In genomic region chr2:28477087-28477486, GRCh38 we compare ENCODE assay signal across 33 cellular contexts. TPM values are rescaled to one million over a fixed set of nuclear protein-coding genes. Genes with fewer than 3 reads are reported as not detected.
"Had no signal": no experiment of that assay in that cellular context is flagged by ENCODE, and none has a peak within 500 bp of the region (broad histone marks: within the 10 kb centered on the region; RNA-seq: fewer than 3 reads in every experiment).

No MANE protein-coding gene starts in this region.

- H3K36me3 ChIP-seq: MG63 had no signal

- H3K4me3 Mint-ChIP-seq: activated CD4-positive, alpha-beta T cell treated with anti-CD3 and anti-CD28 coated beads, Interleukin-2, amount 10 ng/mL, durations not matched to agents 24 days and 14 days; activated CD8-positive, alpha-beta T cell treated with anti-CD3 and anti-CD28 coated beads for 36 hours; activated naive CD4-positive, alpha-beta T cell treated with anti-CD3 and anti-CD28 coated beads, Interleukin-2, amount 10 ng/mL, durations not matched to agents 7 days and 5 days; activated naive CD8-positive, alpha-beta T cell; activated naive CD8-positive, alpha-beta T cell treated with anti-CD3 and anti-CD28 coated beads, Interleukin-2, amount 50 U/mL, for 24 hours; activated T-helper 1 cell treated with anti-CD3 and anti-CD28 coated beads, Interleukin-12 subunit alpha, Interleukin-12 subunit beta, Interleukin-2, Interleukin-4 antibody, amounts not matched to agents 30 ng/mL and 10 ng/mL and 1 ng/mL, durations not matched to agents 14 hours and 24 hours and 36 hours; brain had no signal

- ATAC-seq: activated CD8-positive, alpha-beta T cell treated with anti-CD3 and anti-CD28 coated beads for 36 hours; activated naive CD8-positive, alpha-beta T cell treated with anti-CD3 and anti-CD28 coated beads, Interleukin-2, amount 50 U/mL, for 24 hours; Right ventricle myocardium inferior; SK-N-SH treated with all-trans-retinoic acid at 6 μM for 48 hours had no signal

- H2AFZ ChIP-seq: PC-9 had no signal

- H3K27me3 Mint-ChIP-seq: activated CD4-positive, alpha-beta T cell treated with anti-CD3 and anti-CD28 coated beads, Interleukin-2, amount 10 ng/mL, durations not matched to agents 24 days and 14 days; activated CD8-positive, alpha-beta T cell treated with anti-CD3 and anti-CD28 coated beads for 36 hours; activated naive CD8-positive, alpha-beta T cell had no signal

- H3K27ac Mint-ChIP-seq: activated CD4-positive, alpha-beta T cell treated with anti-CD3 and anti-CD28 coated beads, Interleukin-2, amount 10 ng/mL, durations not matched to agents 24 days and 14 days; activated CD8-positive, alpha-beta T cell treated with anti-CD3 and anti-CD28 coated beads for 36 hours; activated naive CD4-positive, alpha-beta T cell treated with anti-CD3 and anti-CD28 coated beads, Interleukin-2, amount 10 ng/mL, durations not matched to agents 7 days and 5 days; activated naive CD8-positive, alpha-beta T cell; activated naive CD8-positive, alpha-beta T cell treated with anti-CD3 and anti-CD28 coated beads, Interleukin-2, amount 50 U/mL, for 24 hours; activated T-helper 1 cell treated with anti-CD3 and anti-CD28 coated beads, Interleukin-12 subunit alpha, Interleukin-12 subunit beta, Interleukin-2, Interleukin-4 antibody, amounts not matched to agents 30 ng/mL and 10 ng/mL and 1 ng/mL, durations not matched to agents 14 hours and 24 hours and 36 hours; brain; IgD-negative memory B cell had no signal

- DNase-seq: activated CD4-positive, alpha-beta T cell treated with anti-CD3 and anti-CD28 coated beads, Interleukin-2, amount 10 ng/mL, durations not matched to agents 24 days and 14 days; activated CD4-positive, alpha-beta T cell treated with anti-CD3 and anti-CD28 coated beads, Interleukin-2, amount 50 U/mL, for 4 hours; activated CD8-positive, alpha-beta T cell treated with anti-CD3 and anti-CD28 coated beads for 36 hours; activated effector memory CD4-positive, alpha-beta T cell treated with Interleukin-2 at 50 U/mL for 16 hours; activated naive CD4-positive, alpha-beta T cell treated with anti-CD3 and anti-CD28 coated beads, Interleukin-2, amount 10 ng/mL, durations not matched to agents 7 days and 5 days; activated naive CD8-positive, alpha-beta T cell treated with anti-CD3 and anti-CD28 coated beads, Interleukin-2, amount 50 U/mL, for 24 hours; activated T-cell treated with anti-CD3 and anti-CD28 coated beads, Interleukin-2, amount 50 U/mL, for 1 hour; anterior cingulate cortex; central memory CD4-positive, alpha-beta T cell; Kasumi-1; KG1; MG63; MV-4-11; NCI-H1092; NCI-H1436 treated with DMSO at 0.1 percent for 48 hours; NCI-H1694 treated with DMSO at 0.1 percent for 48 hours; NCI-H2029; NCI-H345; NCI-H524 treated with DMSO at 0.1 percent for 48 hours; PC-9; SIG-M5; SW 1271; T-helper 1 cell; T1000 had no signal

- H3K27me3 ChIP-seq: MG63 had no signal

- H3K4me2 ChIP-seq: PC-9 had no signal

- H3K27ac ChIP-seq: PC-9, RWPE1 had no signal

- FAIRE-seq: RCC 7860 had no signal

- H3K4me1 Mint-ChIP-seq: activated naive CD4-positive, alpha-beta T cell treated with anti-CD3 and anti-CD28 coated beads, Interleukin-2, amount 10 ng/mL, durations not matched to agents 7 days and 5 days; brain; IgD-negative memory B cell had no signal

- H3K4me3 ChIP-seq: MG63, PC-9 had no signal

- H3K9me3 ChIP-seq: MG63 had no signal

- H3K36me3 Mint-ChIP-seq: activated naive CD4-positive, alpha-beta T cell treated with anti-CD3 and anti-CD28 coated beads, Interleukin-2, amount 10 ng/mL, durations not matched to agents 7 days and 5 days; activated naive CD8-positive, alpha-beta T cell; brain; IgD-negative memory B cell had no signal

RNA-seq across cellular contexts. Expression of gene PLB1, which starts 18.8 kb away (rescaled TPM):
- total RNA-seq: OCI-LY7 had no signal
- polyA plus RNA-seq: IgD-negative memory B cell had no signal
